1 cellular context compared by ENCODE assay signal in the genomic region with DNA sequence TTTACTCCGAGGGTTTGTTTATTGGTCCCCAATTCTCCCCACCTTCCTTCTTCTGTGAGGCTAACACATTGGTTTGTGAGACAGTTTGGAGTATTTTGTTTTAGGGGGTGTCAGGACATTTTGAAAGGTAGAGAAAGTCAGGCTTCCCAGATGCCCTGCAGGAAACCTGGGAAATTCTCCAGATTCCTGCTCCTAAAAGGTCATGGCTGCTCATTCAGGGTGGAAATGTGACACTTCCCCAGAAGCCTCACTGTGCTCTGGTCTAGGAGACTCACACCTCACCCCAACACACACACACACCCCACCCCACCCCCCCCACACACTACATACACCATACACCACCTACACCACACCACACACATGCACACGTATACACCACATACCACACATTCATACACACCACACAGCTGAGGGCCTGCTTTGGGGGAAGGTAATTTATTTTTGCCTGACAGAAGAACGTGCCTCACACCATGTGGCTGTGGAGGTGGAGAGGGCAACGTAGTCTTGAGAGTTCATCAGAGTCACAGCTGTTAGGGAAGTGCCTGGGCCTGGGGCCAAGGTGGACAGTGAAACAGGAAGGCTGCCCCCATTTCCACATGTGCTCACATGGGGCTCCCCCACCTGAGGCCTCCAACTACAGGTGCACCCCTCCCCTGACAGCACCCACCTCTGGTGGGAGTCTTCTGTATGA.
TF ChIP-seq lines count a peak whose summit lies in the region.

No MANE protein-coding gene starts in this region.

TF ChIP-seq in GM12878, 131 proteins besides CTCF, POLR2A, EP300 and RAD21 (continued from another document and continues in another):
- TF ChIP-seq, protein P1, sequence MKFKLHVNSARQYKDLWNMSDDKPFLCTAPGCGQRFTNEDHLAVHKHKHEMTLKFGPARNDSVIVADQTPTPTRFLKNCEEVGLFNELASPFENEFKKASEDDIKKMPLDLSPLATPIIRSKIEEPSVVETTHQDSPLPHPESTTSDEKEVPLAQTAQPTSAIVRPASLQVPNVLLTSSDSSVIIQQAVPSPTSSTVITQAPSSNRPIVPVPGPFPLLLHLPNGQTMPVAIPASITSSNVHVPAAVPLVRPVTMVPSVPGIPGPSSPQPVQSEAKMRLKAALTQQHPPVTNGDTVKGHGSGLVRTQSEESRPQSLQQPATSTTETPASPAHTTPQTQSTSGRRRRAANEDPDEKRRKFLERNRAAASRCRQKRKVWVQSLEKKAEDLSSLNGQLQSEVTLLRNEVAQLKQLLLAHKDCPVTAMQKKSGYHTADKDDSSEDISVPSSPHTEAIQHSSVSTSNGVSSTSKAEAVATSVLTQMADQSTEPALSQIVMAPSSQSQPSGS (IDR thresholded peaks at IDR 0.05; ENCODE audit: low read length) = no peak
- TF ChIP-seq GATAD2B (conservative IDR thresholded peaks at IDR 0.05; ENCODE audit: low read depth) (0 out of 2 replicates have a peak, but pooled peaks have one; percentile 35), DPF2 (IDR thresholded peaks at IDR 0.05) (peak; percentile 52; the same call in 1 of the 2 replicates), CBX3 (IDR thresholded peaks at IDR 0.05; ENCODE audit: borderline replicate concordance, low read depth) (no peak), MEF2B (IDR thresholded peaks at IDR 0.05; ENCODE audit: partially characterized antibody, poor library complexity, severe bottlenecking) (peak; percentile 45), CBFB (IDR thresholded peaks at IDR 0.05; ENCODE audit: low read depth) (0 out of 2 replicates have a peak, but pooled peaks have one; percentile 35), IKZF2 (IDR thresholded peaks at IDR 0.05) (peak; percentile 75 to 80; a peak in 2 of 4 replicates), EED (IDR thresholded peaks at IDR 0.05; ENCODE audit: low read depth) (peak; percentile 70), ZBED1 (IDR thresholded peaks at IDR 0.05; ENCODE audit: borderline replicate concordance) (no peak; the same call in 1 of the 2 replicates), HDAC6 (IDR thresholded peaks at IDR 0.05; ENCODE audit: unreplicated experiment) (no peak), TCF12 (IDR thresholded peaks at IDR 0.05; ENCODE audit: low read depth, low read length) (peak; percentile 95; the same call in 1 of the 2 replicates), HDGF (IDR thresholded peaks at IDR 0.05) (peak; percentile 69; the same call in 1 of the 2 replicates), CREB1 (IDR thresholded peaks at IDR 0.05; ENCODE audit: low read depth) (peak; percentile 44; the same call in 1 of the 2 replicates), PAX5 (IDR thresholded peaks at IDR 0.05; ENCODE audit: borderline replicate concordance, low read depth, low read length) (peak; percentile 79; the same call in 1 of the 2 replicates), MTA2 (IDR thresholded peaks at IDR 0.05; ENCODE audit: low read depth) (peak; percentile 74), ZNF24 (IDR thresholded peaks at IDR 0.05) (0 out of 2 replicates have a peak, but pooled peaks have one; percentile 18), JUNB (IDR thresholded peaks at IDR 0.05) (no peak), CHD2 (IDR thresholded peaks at IDR 0.05; ENCODE audit: borderline replicate concordance, low read depth, low read length) (peak; percentile 87), TCF3 (IDR thresholded peaks at IDR 0.05; ENCODE audit: borderline replicate concordance, insufficient read depth, low read depth, low read length) (peak; percentile 68; the same call in 1 of the 2 replicates), RFX5 (IDR thresholded peaks at IDR 0.05; ENCODE audit: low read depth, low read length) (no peak), IKZF1 (conservative IDR thresholded peaks at IDR 0.05) (peak; percentile 86), RUNX3 (IDR thresholded peaks at IDR 0.05; ENCODE audit: low read length) (peak; percentile 74), NR2C1 (IDR thresholded peaks at IDR 0.05) (peak; percentile 24; the same call in 1 of the 2 replicates), EGR1 (IDR thresholded peaks at IDR 0.05; ENCODE audit: borderline replicate concordance in 1 of 2, low read depth in 2 of 2, low read length in 2 of 2) (no peak), BHLHE40 (IDR thresholded peaks at IDR 0.05; ENCODE audit: borderline replicate concordance in 1 of 2, low read depth in 2 of 2, low read length in 1 of 2) (peak; percentile 98 to 99), NR2F1 (conservative IDR thresholded peaks at IDR 0.05) (peak; percentile 89), SREBF2 (IDR thresholded peaks at IDR 0.05; ENCODE audit: low read length) (no peak), BACH1 (IDR thresholded peaks at IDR 0.05; ENCODE audit: borderline replicate concordance) (peak; percentile 81; the same call in 1 of the 2 replicates), ZNF622 (IDR thresholded peaks at IDR 0.05) (no peak), MEF2A (IDR thresholded peaks at IDR 0.05; ENCODE audit: insufficient read depth, low read depth, low read length) (0 out of 2 replicates have a peak, but pooled peaks have one; percentile 35), ETV6 (conservative IDR thresholded peaks at IDR 0.05 in 1 of 2, IDR thresholded peaks at IDR 0.05 in 1 of 2; ENCODE audit: borderline replicate concordance in 1 of 2, low read depth in 1 of 2) (peak in 1 of 2 experiments; percentile 91; a peak in 2 of 4 replicates)
- TF ChIP-seq, protein P2, sequence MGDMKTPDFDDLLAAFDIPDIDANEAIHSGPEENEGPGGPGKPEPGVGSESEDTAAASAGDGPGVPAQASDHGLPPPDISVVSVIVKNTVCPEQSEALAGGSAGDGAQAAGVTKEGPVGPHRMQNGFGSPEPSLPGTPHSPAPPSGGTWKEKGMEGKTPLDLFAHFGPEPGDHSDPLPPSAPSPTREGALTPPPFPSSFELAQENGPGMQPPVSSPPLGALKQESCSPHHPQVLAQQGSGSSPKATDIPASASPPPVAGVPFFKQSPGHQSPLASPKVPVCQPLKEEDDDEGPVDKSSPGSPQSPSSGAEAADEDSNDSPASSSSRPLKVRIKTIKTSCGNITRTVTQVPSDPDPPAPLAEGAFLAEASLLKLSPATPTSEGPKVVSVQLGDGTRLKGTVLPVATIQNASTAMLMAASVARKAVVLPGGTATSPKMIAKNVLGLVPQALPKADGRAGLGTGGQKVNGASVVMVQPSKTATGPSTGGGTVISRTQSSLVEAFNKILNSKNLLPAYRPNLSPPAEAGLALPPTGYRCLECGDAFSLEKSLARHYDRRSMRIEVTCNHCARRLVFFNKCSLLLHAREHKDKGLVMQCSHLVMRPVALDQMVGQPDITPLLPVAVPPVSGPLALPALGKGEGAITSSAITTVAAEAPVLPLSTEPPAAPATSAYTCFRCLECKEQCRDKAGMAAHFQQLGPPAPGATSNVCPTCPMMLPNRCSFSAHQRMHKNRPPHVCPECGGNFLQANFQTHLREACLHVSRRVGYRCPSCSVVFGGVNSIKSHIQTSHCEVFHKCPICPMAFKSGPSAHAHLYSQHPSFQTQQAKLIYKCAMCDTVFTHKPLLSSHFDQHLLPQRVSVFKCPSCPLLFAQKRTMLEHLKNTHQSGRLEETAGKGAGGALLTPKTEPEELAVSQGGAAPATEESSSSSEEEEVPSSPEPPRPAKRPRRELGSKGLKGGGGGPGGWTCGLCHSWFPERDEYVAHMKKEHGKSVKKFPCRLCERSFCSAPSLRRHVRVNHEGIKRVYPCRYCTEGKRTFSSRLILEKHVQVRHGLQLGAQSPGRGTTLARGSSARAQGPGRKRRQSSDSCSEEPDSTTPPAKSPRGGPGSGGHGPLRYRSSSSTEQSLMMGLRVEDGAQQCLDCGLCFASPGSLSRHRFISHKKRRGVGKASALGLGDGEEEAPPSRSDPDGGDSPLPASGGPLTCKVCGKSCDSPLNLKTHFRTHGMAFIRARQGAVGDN (IDR thresholded peaks at IDR 0.05) = peak; percentile 89
- TF ChIP-seq, protein P3, sequence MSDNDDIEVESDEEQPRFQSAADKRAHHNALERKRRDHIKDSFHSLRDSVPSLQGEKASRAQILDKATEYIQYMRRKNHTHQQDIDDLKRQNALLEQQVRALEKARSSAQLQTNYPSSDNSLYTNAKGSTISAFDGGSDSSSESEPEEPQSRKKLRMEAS (IDR thresholded peaks at IDR 0.05; ENCODE audit: low read depth, low read length) = peak; percentile 87; the same call in 1 of the 2 replicates
- TF ChIP-seq, protein P4, sequence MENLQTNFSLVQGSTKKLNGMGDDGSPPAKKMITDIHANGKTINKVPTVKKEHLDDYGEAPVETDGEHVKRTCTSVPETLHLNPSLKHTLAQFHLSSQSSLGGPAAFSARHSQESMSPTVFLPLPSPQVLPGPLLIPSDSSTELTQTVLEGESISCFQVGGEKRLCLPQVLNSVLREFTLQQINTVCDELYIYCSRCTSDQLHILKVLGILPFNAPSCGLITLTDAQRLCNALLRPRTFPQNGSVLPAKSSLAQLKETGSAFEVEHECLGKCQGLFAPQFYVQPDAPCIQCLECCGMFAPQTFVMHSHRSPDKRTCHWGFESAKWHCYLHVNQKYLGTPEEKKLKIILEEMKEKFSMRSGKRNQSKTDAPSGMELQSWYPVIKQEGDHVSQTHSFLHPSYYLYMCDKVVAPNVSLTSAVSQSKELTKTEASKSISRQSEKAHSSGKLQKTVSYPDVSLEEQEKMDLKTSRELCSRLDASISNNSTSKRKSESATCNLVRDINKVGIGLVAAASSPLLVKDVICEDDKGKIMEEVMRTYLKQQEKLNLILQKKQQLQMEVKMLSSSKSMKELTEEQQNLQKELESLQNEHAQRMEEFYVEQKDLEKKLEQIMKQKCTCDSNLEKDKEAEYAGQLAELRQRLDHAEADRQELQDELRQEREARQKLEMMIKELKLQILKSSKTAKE (IDR thresholded peaks at IDR 0.05; ENCODE audit: low read depth, poor library complexity, severe bottlenecking) = peak; percentile 19
- TF ChIP-seq, protein P5, sequence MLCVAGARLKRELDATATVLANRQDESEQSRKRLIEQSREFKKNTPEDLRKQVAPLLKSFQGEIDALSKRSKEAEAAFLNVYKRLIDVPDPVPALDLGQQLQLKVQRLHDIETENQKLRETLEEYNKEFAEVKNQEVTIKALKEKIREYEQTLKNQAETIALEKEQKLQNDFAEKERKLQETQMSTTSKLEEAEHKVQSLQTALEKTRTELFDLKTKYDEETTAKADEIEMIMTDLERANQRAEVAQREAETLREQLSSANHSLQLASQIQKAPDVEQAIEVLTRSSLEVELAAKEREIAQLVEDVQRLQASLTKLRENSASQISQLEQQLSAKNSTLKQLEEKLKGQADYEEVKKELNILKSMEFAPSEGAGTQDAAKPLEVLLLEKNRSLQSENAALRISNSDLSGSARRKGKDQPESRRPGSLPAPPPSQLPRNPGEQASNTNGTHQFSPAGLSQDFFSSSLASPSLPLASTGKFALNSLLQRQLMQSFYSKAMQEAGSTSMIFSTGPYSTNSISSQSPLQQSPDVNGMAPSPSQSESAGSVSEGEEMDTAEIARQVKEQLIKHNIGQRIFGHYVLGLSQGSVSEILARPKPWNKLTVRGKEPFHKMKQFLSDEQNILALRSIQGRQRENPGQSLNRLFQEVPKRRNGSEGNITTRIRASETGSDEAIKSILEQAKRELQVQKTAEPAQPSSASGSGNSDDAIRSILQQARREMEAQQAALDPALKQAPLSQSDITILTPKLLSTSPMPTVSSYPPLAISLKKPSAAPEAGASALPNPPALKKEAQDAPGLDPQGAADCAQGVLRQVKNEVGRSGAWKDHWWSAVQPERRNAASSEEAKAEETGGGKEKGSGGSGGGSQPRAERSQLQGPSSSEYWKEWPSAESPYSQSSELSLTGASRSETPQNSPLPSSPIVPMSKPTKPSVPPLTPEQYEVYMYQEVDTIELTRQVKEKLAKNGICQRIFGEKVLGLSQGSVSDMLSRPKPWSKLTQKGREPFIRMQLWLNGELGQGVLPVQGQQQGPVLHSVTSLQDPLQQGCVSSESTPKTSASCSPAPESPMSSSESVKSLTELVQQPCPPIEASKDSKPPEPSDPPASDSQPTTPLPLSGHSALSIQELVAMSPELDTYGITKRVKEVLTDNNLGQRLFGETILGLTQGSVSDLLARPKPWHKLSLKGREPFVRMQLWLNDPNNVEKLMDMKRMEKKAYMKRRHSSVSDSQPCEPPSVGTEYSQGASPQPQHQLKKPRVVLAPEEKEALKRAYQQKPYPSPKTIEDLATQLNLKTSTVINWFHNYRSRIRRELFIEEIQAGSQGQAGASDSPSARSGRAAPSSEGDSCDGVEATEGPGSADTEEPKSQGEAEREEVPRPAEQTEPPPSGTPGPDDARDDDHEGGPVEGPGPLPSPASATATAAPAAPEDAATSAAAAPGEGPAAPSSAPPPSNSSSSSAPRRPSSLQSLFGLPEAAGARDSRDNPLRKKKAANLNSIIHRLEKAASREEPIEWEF (IDR thresholded peaks at IDR 0.05; ENCODE audit: insufficient replicate concordance, low read depth, low read length) = peak; percentile 44
- TF ChIP-seq, protein P6, sequence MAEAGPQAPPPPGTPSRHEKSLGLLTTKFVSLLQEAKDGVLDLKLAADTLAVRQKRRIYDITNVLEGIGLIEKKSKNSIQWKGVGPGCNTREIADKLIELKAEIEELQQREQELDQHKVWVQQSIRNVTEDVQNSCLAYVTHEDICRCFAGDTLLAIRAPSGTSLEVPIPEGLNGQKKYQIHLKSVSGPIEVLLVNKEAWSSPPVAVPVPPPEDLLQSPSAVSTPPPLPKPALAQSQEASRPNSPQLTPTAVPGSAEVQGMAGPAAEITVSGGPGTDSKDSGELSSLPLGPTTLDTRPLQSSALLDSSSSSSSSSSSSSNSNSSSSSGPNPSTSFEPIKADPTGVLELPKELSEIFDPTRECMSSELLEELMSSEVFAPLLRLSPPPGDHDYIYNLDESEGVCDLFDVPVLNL (IDR thresholded peaks at IDR 0.05; ENCODE audit: low read depth, low read length) = no peak
- TF ChIP-seq, protein P7, sequence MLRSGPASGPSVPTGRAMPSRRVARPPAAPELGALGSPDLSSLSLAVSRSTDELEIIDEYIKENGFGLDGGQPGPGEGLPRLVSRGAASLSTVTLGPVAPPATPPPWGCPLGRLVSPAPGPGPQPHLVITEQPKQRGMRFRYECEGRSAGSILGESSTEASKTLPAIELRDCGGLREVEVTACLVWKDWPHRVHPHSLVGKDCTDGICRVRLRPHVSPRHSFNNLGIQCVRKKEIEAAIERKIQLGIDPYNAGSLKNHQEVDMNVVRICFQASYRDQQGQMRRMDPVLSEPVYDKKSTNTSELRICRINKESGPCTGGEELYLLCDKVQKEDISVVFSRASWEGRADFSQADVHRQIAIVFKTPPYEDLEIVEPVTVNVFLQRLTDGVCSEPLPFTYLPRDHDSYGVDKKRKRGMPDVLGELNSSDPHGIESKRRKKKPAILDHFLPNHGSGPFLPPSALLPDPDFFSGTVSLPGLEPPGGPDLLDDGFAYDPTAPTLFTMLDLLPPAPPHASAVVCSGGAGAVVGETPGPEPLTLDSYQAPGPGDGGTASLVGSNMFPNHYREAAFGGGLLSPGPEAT (IDR thresholded peaks at IDR 0.05; ENCODE audit: low read depth) = peak; percentile 64; the same call in 1 of the 2 replicates
